Comparison of ENCODE assay signal across 8 cellular contexts in the genomic region with DNA sequence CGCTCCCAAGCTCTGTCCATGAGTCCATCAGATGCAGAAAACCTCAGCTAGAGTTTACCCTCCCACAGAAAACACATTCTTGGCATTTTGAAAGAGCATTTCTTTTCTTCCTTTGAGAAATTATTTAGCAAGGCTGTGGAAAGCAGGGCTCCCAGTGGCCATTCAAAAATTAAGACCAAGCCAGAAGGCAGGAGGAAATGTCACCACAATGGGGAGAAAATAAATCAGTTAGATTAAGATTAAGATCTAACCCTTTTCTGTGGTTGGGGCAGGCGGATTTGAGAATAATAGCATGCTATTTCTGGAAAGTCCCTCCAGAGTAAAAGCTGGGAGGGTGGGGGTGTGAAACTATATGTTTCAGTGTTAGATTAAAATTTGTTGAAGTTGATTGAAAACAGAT.
A peak's percentile ranks its signal among the peaks of the same experiment; 100 is the strongest.
DNase-seq lines count a peak whose midpoint lies in the region; ATAC-seq lines count a peak whose summit lies in the region.

No MANE protein-coding gene starts in this region.

- peak overlapping the region; percentile 77 to 97 (median 90) for H3K4me2 ChIP-seq in BLaER1 treated with 17β-estradiol and CSF1 and Interleukin-3, amounts not matched to agents 10 nM and 100 nM

- peaks cover 0 to 30% (median 0%) of the 10 kb centered on the region in 11 experiments; a peak in 6 of 22 replicates for H4K20me1 ChIP-seq in BLaER1 treated with 17β-estradiol and CSF1 and Interleukin-3, amounts not matched to agents 10 nM and 100 nM

- H3K9ac ChIP-seq in BLaER1 treated with 17β-estradiol and CSF1 and Interleukin-3, amounts not matched to agents 10 nM and 100 nM = peak overlapping the region in 8 of 11 experiments; percentile 46 to 79 (median 62); a peak in 13 of 22 replicates

- H3K9me3 ChIP-seq in BLaER1 treated with 17β-estradiol and CSF1 and Interleukin-3, amounts not matched to agents 10 nM and 100 nM (replicated peaks in 1 of 11) = peaks cover 9 to 18% (median 12%) of the 10 kb centered on the region in 11 experiments

- peaks cover 0 to 16% (median 4%) of the 10 kb centered on the region in 11 experiments; a peak in 7 of 22 replicates for H3K36me3 ChIP-seq in BLaER1 treated with 17β-estradiol and CSF1 and Interleukin-3, amounts not matched to agents 10 nM and 100 nM

- peak overlapping the region in 3 of 10 experiments; percentile 1 to 39 (median 30); a peak in 3 of 20 replicates for H3K4me3 ChIP-seq in BLaER1 treated with 17β-estradiol and CSF1 and Interleukin-3, amounts not matched to agents 10 nM and 100 nM

- peak; percentile 27 to 28 for DNase-seq in activated CD4-positive, alpha-beta T cell treated with anti-CD3 and anti-CD28 coated beads, Interleukin-2, amount 50 U/mL, for 4 hours
- DNase-seq in iris pigment epithelial cell (ENCODE audit: low read depth) (peak; percentile 29), NCI-H2029 (lab: John Stamatoyannopoulos, UW) (no peak), hypothalamus (lab: John Stamatoyannopoulos, UW) (no peak), NOMO-1 treated with DMSO at 0.1 percent for 48 hours (lab: John Stamatoyannopoulos, UW; ENCODE audit: unreplicated experiment) (no peak)

- ATAC-seq in GM21825 (IDR thresholded peaks at IDR 0.05; ENCODE audit: unreplicated experiment) (peak; percentile 40), HG02623 (IDR thresholded peaks at IDR 0.05; ENCODE audit: unreplicated experiment) (no peak)

- peaks cover 69 to 100% (median 97%) of the 10 kb centered on the region in 10 experiments for H3K4me1 ChIP-seq in BLaER1 treated with 17β-estradiol and CSF1 and Interleukin-3, amounts not matched to agents 10 nM and 100 nM

- H3K27ac ChIP-seq in BLaER1 treated with 17β-estradiol and CSF1 and Interleukin-3, amounts not matched to agents 10 nM and 100 nM = peak overlapping the region in 9 of 11 experiments; percentile 39 to 87 (median 80); a peak in 18 of 22 replicates

- H3K27me3 ChIP-seq in BLaER1 treated with 17β-estradiol and CSF1 and Interleukin-3, amounts not matched to agents 10 nM and 100 nM = no peaks in the 10 kb centered on the region

Comparison
In these comparisons a context has a peak if more than half of its experiments do, and no peak if none do; other contexts are left out.
1. DNase-seq: peak in activated CD4-positive, alpha-beta T cell treated with anti-CD3 and anti-CD28 coated beads, Interleukin-2, amount 50 U/mL, for 4 hours (2 of 2) and iris pigment epithelial cell (single experiment); none in NCI-H2029 (single experiment), hypothalamus (0 of 51) and NOMO-1 treated with DMSO at 0.1 percent for 48 hours (single experiment).